17 cellular contexts compared by ENCODE assay signal in the genomic region with DNA sequence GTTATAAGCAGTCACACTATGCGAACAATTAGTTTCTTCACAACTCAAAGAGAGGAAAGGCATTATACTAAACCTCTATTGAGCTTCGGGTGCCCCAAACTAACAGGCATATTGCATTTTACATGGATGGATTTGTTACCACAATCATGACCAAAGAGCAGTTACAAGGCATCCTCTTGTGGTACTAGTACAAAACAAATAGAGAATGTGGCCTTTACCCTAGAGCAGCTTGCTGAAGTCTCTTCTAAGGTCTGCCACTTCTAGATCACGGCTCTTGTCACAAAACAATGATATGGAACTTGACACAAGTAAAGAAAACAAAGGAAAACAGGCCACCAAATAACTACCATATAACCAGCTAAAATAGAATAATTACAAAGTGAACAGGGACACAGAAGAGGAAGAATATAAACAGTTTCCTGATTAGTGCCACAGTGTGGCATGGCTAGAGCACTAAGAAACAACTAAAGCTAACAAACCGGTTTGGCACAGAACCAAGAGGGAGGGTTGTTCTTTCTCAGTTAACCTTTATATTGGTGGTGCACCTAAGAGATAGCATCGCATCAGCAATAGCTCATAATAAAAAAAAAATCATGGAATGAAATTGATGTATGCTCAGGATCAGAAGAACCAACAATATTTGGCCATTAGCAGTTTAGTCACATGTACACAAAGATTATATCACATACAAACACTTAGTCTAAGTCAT.
A peak's percentile ranks its signal among the peaks of the same experiment; 100 is the strongest.
DNase-seq lines count a peak whose midpoint lies in the region; ATAC-seq, FAIRE-seq and TF ChIP-seq lines count a peak whose summit lies in the region.
"Had no signal": no experiment of that assay in that cellular context is flagged by ENCODE, and none has a peak within 500 bp of the region (broad histone marks: within the 10 kb centered on the region; RNA-seq: fewer than 3 reads in every experiment).

No MANE protein-coding gene starts in this region.

- POLR2A ChIA-PET in A549 (lab: Yijun Ruan, JAX): interaction anchor here (2.0 kb wide), 1 partner anchor 209 kb away, joined by 7 read pairs; a partner anchor contains a TSS

- H3K4me3 ChIP-seq in A549 (no peak overlapping the region), OCI-LY1 (ENCODE audit: low read depth, low read length, poor library complexity, severe bottlenecking) (peak overlapping the region; percentile 24)
- H3K4me3 ChIP-seq: suprapubic skin had no signal

- no peak for TF ChIP-seq EP300 in A549 (IDR thresholded peaks at IDR 0.05)

- TF ChIP-seq POLR2A in A549 (IDR thresholded peaks at IDR 0.05; ENCODE audit: low read length): no peak

- no peaks in the 10 kb centered on the region for H3K36me3 ChIP-seq in OCI-LY1 (ENCODE audit: insufficient read depth, low read length)
- H3K36me3 ChIP-seq: suprapubic skin had no signal

- H3K4me1 ChIP-seq in A549: peaks cover 8% of the 10 kb centered on the region
- H3K4me1 ChIP-seq in OCI-LY1 (ENCODE audit: insufficient read depth, low read length, severe bottlenecking): peaks cover 47% of the 10 kb centered on the region
- H3K4me1 ChIP-seq: suprapubic skin had no signal

- peak in 1 of 2 experiments; percentile 29; a peak in 1 of 6 replicates for ATAC-seq in A549
- peak; percentile 96 for ATAC-seq in left colon
- no peak for ATAC-seq in HG02973 (IDR thresholded peaks at IDR 0.05; ENCODE audit: unreplicated experiment)
- ATAC-seq in HG03139 (IDR thresholded peaks at IDR 0.05; ENCODE audit: unreplicated experiment): no peak
- no peak for ATAC-seq in HG03571 (IDR thresholded peaks at IDR 0.05; ENCODE audit: unreplicated experiment)

- no peaks in the 10 kb centered on the region for H3F3A ChIP-seq in OCI-LY1 (ENCODE audit: insufficient read depth, low read length)

- peak overlapping the region; percentile 50 for H3K9ac ChIP-seq in OCI-LY1 (ENCODE audit: low read length)

- H3K9me2 ChIP-seq in OCI-LY1 (ENCODE audit: low read depth, low read length): no peaks in the 10 kb centered on the region

- peak overlapping the region; percentile 94; the same call in 1 of the 2 replicates for H2AFZ ChIP-seq in OCI-LY1 (ENCODE audit: low read length)

- CTCF ChIA-PET in A549 (lab: Yijun Ruan, JAX): no interaction called here

- no peaks in the 10 kb centered on the region for H4K20me1 ChIP-seq in OCI-LY1 (ENCODE audit: insufficient read depth, low read length)

- intact Hi-C loops in left colon (cut with DNase I, micrococcal nuclease): no loop called here

- TF ChIP-seq RAD21 in A549 (conservative IDR thresholded peaks at IDR 0.05 in 1 of 2, IDR thresholded peaks at IDR 0.05 in 1 of 2): no peak

- DNase-seq in A549 (ENCODE audit: low read depth in 1 of 2, low spot score in 1 of 2): peak in 1 of 2 experiments; percentile 14
- peak; percentile 92 for DNase-seq in DMS53 treated with DMSO at 0.1 percent for 48 hours (lab: John Stamatoyannopoulos, UW; ENCODE audit: unreplicated experiment)
- DNase-seq in left colon: peak; percentile 33 to 44
- no peak for DNase-seq in activated CD8-positive, alpha-beta memory T cell treated with anti-CD3 and anti-CD28 coated beads, Interleukin-2, amount 50 U/mL, for 4 hours
- DNase-seq: activated T-cell treated with anti-CD3 and anti-CD28 coated beads, Interleukin-2, amount 50 U/mL, for 48 hours; cerebellar nuclear complex; erythroblast; kidney; NCI-H1092; NCI-H524; stimulated activated CD4-positive, alpha-beta T cell treated with anti-CD3 and anti-CD28 coated beads, Interleukin-15, amount 100 ng/mL, for 24 hours had no signal

- FAIRE-seq in A549 (lab: Jason Lieb, UNC): no peak
- FAIRE-seq: HTR-8/SVneo, kidney had no signal

- H3K27ac ChIP-seq in A549: peak overlapping the region in 1 of 2 experiments; percentile 18; a peak in 1 of 6 replicates
- H3K27ac ChIP-seq in OCI-LY1 (ENCODE audit: low read depth, low read length, poor library complexity, severe bottlenecking): peak overlapping the region; percentile 88
- H3K27ac ChIP-seq: suprapubic skin had no signal

- no peaks in the 10 kb centered on the region for H3K79me2 ChIP-seq in OCI-LY1 (ENCODE audit: insufficient read depth, low read length)

- 63% methylated on average over 5 of the region's 5 CpGs for WGBS in A549 (ENCODE audit: missing lambda C conversion rate)

- no peaks in the 10 kb centered on the region for H3K9me3 ChIP-seq in A549
- no peaks in the 10 kb centered on the region for H3K9me3 ChIP-seq in OCI-LY1 (ENCODE audit: low read length)
- H3K9me3 ChIP-seq: suprapubic skin had no signal

- TF ChIP-seq CTCF in A549 (IDR thresholded peaks at IDR 0.05): no peak
- peak; percentile 15; the same call in 1 of the 2 replicates for TF ChIP-seq CTCF in OCI-LY1 (IDR thresholded peaks at IDR 0.05; ENCODE audit: low read length)

- H3K27me3 ChIP-seq in OCI-LY1 (ENCODE audit: insufficient read depth, low read length): no peaks in the 10 kb centered on the region
- H3K27me3 ChIP-seq: suprapubic skin had no signal

- H3K4me2 ChIP-seq in A549 (peak overlapping the region; percentile 31; the same call in 2 of the 3 replicates), OCI-LY1 (ENCODE audit: low read length) (peak overlapping the region; percentile 61)

TF ChIP-seq in A549, 52 proteins besides CTCF, POLR2A, EP300 and RAD21:
- TF ChIP-seq HEYL (CRISPR knock-in tag; IDR thresholded peaks at IDR 0.05) (no peak), TFCP2L1 (CRISPR knock-in tag; IDR thresholded peaks at IDR 0.05) (no peak), NFE2L2 (conservative IDR thresholded peaks at IDR 0.05; ENCODE audit: low read length) (no peak), HOXB5 (CRISPR knock-in tag; IDR thresholded peaks at IDR 0.05) (no peak), FOXS1 (CRISPR knock-in tag; IDR thresholded peaks at IDR 0.05) (no peak), ZFP36 (IDR thresholded peaks at IDR 0.05; ENCODE audit: borderline replicate concordance, partially characterized antibody) (no peak), PHF8 (IDR thresholded peaks at IDR 0.05; ENCODE audit: borderline replicate concordance, low read depth) (no peak)
